10 cellular contexts compared by ENCODE assay signal in genomic region chr17:32264140-32264799, GRCh38. TPM values are rescaled to one million over a fixed set of nuclear protein-coding genes. Genes with fewer than 3 reads are reported as not detected.
DNase-seq lines count a peak whose midpoint lies in the region; ATAC-seq and TF ChIP-seq lines count a peak whose summit lies in the region.
"Had no signal": no experiment of that assay in that cellular context is flagged by ENCODE, and none has a peak within 500 bp of the region (broad histone marks: within the 10 kb centered on the region; RNA-seq: fewer than 3 reads in every experiment).

No MANE protein-coding gene starts in this region.

- peaks cover 43 to 44% of the 10 kb centered on the region in 2 donors for H3K27me3 Mint-ChIP-seq in effector memory CD8-positive, alpha-beta T cell

- TF ChIP-seq POLR2A in adrenal gland (IDR thresholded peaks at IDR 0.05), result no peak

- H3K4me1 Mint-ChIP-seq in effector memory CD8-positive, alpha-beta T cell (ENCODE audit: low read depth in 2 of 2), result peaks cover 16 to 19% of the 10 kb centered on the region in 2 donors

- H3K4me3 ChIP-seq in neuron (ENCODE audit: low read length) (peak overlapping the region; percentile 74), adrenal gland (no peak overlapping the region)

- no peaks in the 10 kb centered on the region for H3K9me3 ChIP-seq in neuron (ENCODE audit: low read length)
- H3K9me3 ChIP-seq in adrenal gland (replicated peaks in 1 of 3), result no peaks in the 10 kb centered on the region

- intact Hi-C loops in adrenal gland (cut with DNase I), result no loop called here

- H3K27ac ChIP-seq in adrenal gland, result no peak overlapping the region
- H3K27ac ChIP-seq: 22Rv1 had no signal

- H3K4me1 ChIP-seq in neuron (ENCODE audit: insufficient read depth, low read length), result peaks cover 54% of the 10 kb centered on the region
- H3K4me1 ChIP-seq in adrenal gland (replicated peaks in 1 of 2), result peaks cover 12 to 20% of the 10 kb centered on the region in 2 donors

- H3K36me3 Mint-ChIP-seq in effector memory CD8-positive, alpha-beta T cell (ENCODE audit: insufficient read depth), result no peaks in the 10 kb centered on the region

- no peak for ATAC-seq in effector memory CD8-positive, alpha-beta T cell (replicated peaks)
- ATAC-seq in HG02981 (IDR thresholded peaks at IDR 0.05; ENCODE audit: unreplicated experiment) (no peak), HG02885 (IDR thresholded peaks at IDR 0.05; ENCODE audit: poor library complexity, unreplicated experiment) (no peak)

- DNase-seq in DMS 273 (lab: John Stamatoyannopoulos, UW; ENCODE audit: unreplicated experiment) (peak; percentile 46), DMS 273 treated with DMSO at 0.1 percent for 48 hours (lab: John Stamatoyannopoulos, UW) (no peak), adrenal gland (no peak)
- no peak for DNase-seq in effector memory CD8-positive, alpha-beta T cell
- DNase-seq: foreskin melanocyte had no signal

- peak overlapping the region; percentile 74 for H2AFZ ChIP-seq in neuron (ENCODE audit: low read depth, low read length)

- peak overlapping the region; percentile 77 to 86 for H3K4me3 Mint-ChIP-seq in effector memory CD8-positive, alpha-beta T cell

- WGBS in adrenal gland, 4 donors, result 46 to 71% (median 60%) methylated on average over 3 to 6 of the region's 6 CpGs

- H3K36me3 ChIP-seq in neuron (ENCODE audit: insufficient read depth, low read length) (no peaks in the 10 kb centered on the region), adrenal gland (replicated peaks in 1 of 2) (no peaks in the 10 kb centered on the region)

- H3K9me3 Mint-ChIP-seq in effector memory CD8-positive, alpha-beta T cell, result no peaks in the 10 kb centered on the region

- H3K27me3 ChIP-seq in neuron (ENCODE audit: insufficient read depth, low read length) (no peaks in the 10 kb centered on the region), adrenal gland (no peaks in the 10 kb centered on the region)

- TF ChIP-seq CTCF in LNCAP (IDR thresholded peaks at IDR 0.05) (peak; percentile 9; the same call in 1 of the 2 replicates), adrenal gland (IDR thresholded peaks at IDR 0.05) (peak in 3 of 6 experiments; percentile 10 to 14 (median 11))

- no peak overlapping the region for H3K27ac Mint-ChIP-seq in effector memory CD8-positive, alpha-beta T cell

RNA-seq across cellular contexts. Expression of gene RHBDL3, which starts 1.4 kb away (rescaled TPM):
- total RNA-seq in adrenal gland, result 10 to 100 TPM in 1 of 8 donors, 1 to 10 TPM in 7; 1.7 to 10.2 (median 5.1) TPM
- 1 to 10 TPM; 4.9 to 9.3 (median 5.3) TPM for polyA plus RNA-seq in adrenal gland
